9 cellular contexts compared by ENCODE assay signal in genomic region chr12:25557830-25558436, GRCh38. TPM values are rescaled to one million over a fixed set of nuclear protein-coding genes. Genes with fewer than 3 reads are reported as not detected.
A peak's percentile ranks its signal among the peaks of the same experiment; 100 is the strongest.
DNase-seq lines count a peak whose midpoint lies in the region; ATAC-seq, FAIRE-seq and TF ChIP-seq lines count a peak whose summit lies in the region.
"Had no signal": no experiment of that assay in that cellular context is flagged by ENCODE, and none has a peak within 500 bp of the region (broad histone marks: within the 10 kb centered on the region; RNA-seq: fewer than 3 reads in every experiment).

No MANE protein-coding gene starts in this region.

- no peaks in the 10 kb centered on the region for H3K36me3 Mint-ChIP-seq in nephron (ENCODE audit: low read depth)

- no peaks in the 10 kb centered on the region for H3K27me3 Mint-ChIP-seq in nephron (ENCODE audit: low read depth)
- H3K27me3 Mint-ChIP-seq: stimulated activated naive CD8-positive, alpha-beta T cell treated with anti-CD3 and anti-CD28 coated beads, Interleukin-15, Interleukin-2, amounts not matched to agents 100 ng/mL and 50 ng/mL, for 24 hours had no signal

- no peak overlapping the region for H3K4me3 ChIP-seq in heart right ventricle
- H3K4me3 ChIP-seq in coronary artery, result no peak overlapping the region

- peak; percentile 64 for FAIRE-seq in colon (lab: Jason Lieb, UNC)

- no peak overlapping the region for H3K4me3 Mint-ChIP-seq in nephron
- H3K4me3 Mint-ChIP-seq: stimulated activated naive CD8-positive, alpha-beta T cell treated with anti-CD3 and anti-CD28 coated beads, Interleukin-15, Interleukin-2, amounts not matched to agents 100 ng/mL and 50 ng/mL, for 24 hours had no signal

- ATAC-seq in heart right ventricle, result no peak
- ATAC-seq in left ventricle myocardium superior, result no peak
- no peak for ATAC-seq in GM18909 (IDR thresholded peaks at IDR 0.05; ENCODE audit: poor library complexity, unreplicated experiment)
- no peak for ATAC-seq in GM21825 (IDR thresholded peaks at IDR 0.05; ENCODE audit: unreplicated experiment)

- peaks cover 7% of the 10 kb centered on the region for H3K9me3 Mint-ChIP-seq in nephron

- no peaks in the 10 kb centered on the region for H3K4me1 ChIP-seq in heart right ventricle

- no peaks in the 10 kb centered on the region for H3K36me3 ChIP-seq in heart right ventricle

- TF ChIP-seq CTCF in heart right ventricle (IDR thresholded peaks at IDR 0.05) (peak in 7 of 9 donors; percentile 23 to 47 (median 25)), nephron (IDR thresholded peaks at IDR 0.05; ENCODE audit: unreplicated experiment in 3 of 3) (peak; percentile 29 to 45 (median 34)), coronary artery (IDR thresholded peaks at IDR 0.05) (no peak)

- no peak overlapping the region for H3K27ac Mint-ChIP-seq in nephron
- H3K27ac Mint-ChIP-seq: stimulated activated naive CD8-positive, alpha-beta T cell treated with anti-CD3 and anti-CD28 coated beads, Interleukin-15, Interleukin-2, amounts not matched to agents 100 ng/mL and 50 ng/mL, for 24 hours had no signal

- 25 to 52% methylated on average over 2 of the region's 2 CpGs for WGBS in heart right ventricle, 2 donors

- intact Hi-C loops in heart right ventricle (cut with DNase I) (no loop called here), left ventricle myocardium superior (cut with micrococcal nuclease) (no loop called here)

- peaks cover 0 to 4% (median 0%) of the 10 kb centered on the region in 7 donors for H3K27me3 ChIP-seq in heart right ventricle

- H3K9me3 ChIP-seq in heart right ventricle, result no peaks in the 10 kb centered on the region

- H3K27ac ChIP-seq in heart right ventricle (no peak overlapping the region), coronary artery (no peak overlapping the region)

- DNase-seq in heart right ventricle (no peak), left ventricle myocardium superior (no peak), NCI-H446 (lab: John Stamatoyannopoulos, UW) (peak; percentile 4 to 39), coronary artery (ENCODE audit: low spot score) (no peak)

- H3K4me1 Mint-ChIP-seq in nephron, result no peaks in the 10 kb centered on the region

RNA-seq across cellular contexts. Expression of gene LMNTD1, which starts 4.8 kb away (rescaled TPM):
- total RNA-seq in heart right ventricle, result not detected
- polyA plus RNA-seq in heart right ventricle, result not detected
- total RNA-seq in left ventricle myocardium superior, result not detected

Comparison
In these comparisons a context has a peak if more than half of its experiments do, and no peak if none do; other contexts are left out.
1. DNase-seq: peak in NCI-H446 (2 of 2); none in heart right ventricle (0 of 2), left ventricle myocardium superior (single experiment) and coronary artery (single experiment).